21 cellular contexts compared by ENCODE assay signal in the genomic region with DNA sequence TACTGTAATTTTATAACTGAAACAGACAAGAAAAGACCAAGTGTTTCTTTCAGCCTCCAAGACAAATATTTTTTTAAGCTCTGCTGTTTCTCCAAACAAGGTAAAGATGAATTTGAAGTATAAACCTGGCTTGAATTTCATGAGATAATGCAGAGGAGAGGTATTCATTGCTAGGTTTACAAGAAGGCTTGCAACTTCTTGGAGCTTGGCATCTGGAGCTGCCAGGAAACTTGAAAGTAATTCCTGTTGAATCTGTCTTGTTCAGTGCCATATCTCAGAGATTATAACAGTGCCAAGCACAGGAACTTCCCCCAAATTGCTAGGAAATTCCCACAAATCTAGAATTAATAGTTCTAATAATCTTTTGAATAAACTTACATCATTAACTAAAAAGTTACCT.
"Had no signal": no experiment of that assay in that cellular context is flagged by ENCODE, and none has a peak within 500 bp of the region (broad histone marks: within the 10 kb centered on the region; RNA-seq: fewer than 3 reads in every experiment).

No MANE protein-coding gene starts in this region.

- H3K27me3 ChIP-seq: esophagus squamous epithelium, tibial nerve, uterus had no signal

- H3K9me3 ChIP-seq: esophagus squamous epithelium, mucosa of descending colon, uterus had no signal

- H3K36me3 ChIP-seq: esophagus squamous epithelium, tibial nerve, uterus had no signal

- H3K27ac Mint-ChIP-seq: activated CD4-positive, alpha-beta T cell treated with anti-CD3 and anti-CD28 coated beads, Interleukin-2, amount 10 ng/mL, durations not matched to agents 7 days and 5 days; activated naive CD8-positive, alpha-beta T cell; activated T-cell treated with anti-CD3 and anti-CD28 coated beads, Interleukin-2, amount 50 U/mL, for 72 hours; stimulated activated naive CD8-positive, alpha-beta T cell treated with anti-CD3 and anti-CD28 coated beads, Interleukin-15, Interleukin-2, amounts not matched to agents 100 ng/mL and 50 ng/mL, for 24 hours had no signal

- H3K27ac ChIP-seq: coronary artery, esophagus squamous epithelium, SK-N-MC, tibial nerve, uterus had no signal

- H3K4me3 Mint-ChIP-seq: activated CD4-positive, alpha-beta T cell treated with anti-CD3 and anti-CD28 coated beads, Interleukin-2, amount 10 ng/mL, durations not matched to agents 7 days and 5 days; activated naive CD8-positive, alpha-beta T cell; activated T-cell treated with anti-CD3 and anti-CD28 coated beads, Interleukin-2, amount 50 U/mL, for 72 hours; brain; naive thymus-derived CD8-positive, alpha-beta T cell; stimulated activated naive CD8-positive, alpha-beta T cell treated with anti-CD3 and anti-CD28 coated beads, Interleukin-15, Interleukin-2, amounts not matched to agents 100 ng/mL and 50 ng/mL, for 24 hours had no signal

- H3K4me3 ChIP-seq: coronary artery, esophagus squamous epithelium, mucosa of descending colon, SK-N-MC, tibial nerve, uterus had no signal

- ATAC-seq: activated T-cell treated with anti-CD3 and anti-CD28 coated beads, Interleukin-2, amount 50 U/mL, for 72 hours; mucosa of descending colon; naive thymus-derived CD8-positive, alpha-beta T cell had no signal

- DNase-seq: activated CD4-positive, alpha-beta T cell treated with anti-CD3 and anti-CD28 coated beads, Interleukin-2, amount 10 ng/mL, durations not matched to agents 7 days and 5 days; activated CD8-positive, alpha-beta memory T cell treated with anti-CD3 and anti-CD28 coated beads, Interleukin-2, amount 50 U/mL, for 48 hours; activated gamma-delta T cell; activated T-cell treated with anti-CD3 and anti-CD28 coated beads, Interleukin-2, amount 50 U/mL, for 72 hours; amniotic stem cell; caudate nucleus; esophagus squamous epithelium; mesenchymal stem cell; mucosa of descending colon; naive thymus-derived CD8-positive, alpha-beta T cell; retina; stimulated activated CD4-positive, alpha-beta T cell treated with anti-CD3 and anti-CD28 coated beads, Interleukin-12 subunit alpha, Interleukin-12 subunit beta, amount 100 ng/mL, for 4 hours; stimulated activated CD4-positive, alpha-beta T cell treated with anti-CD3 and anti-CD28 coated beads, Interleukin-1b, Interleukin-23, amount 100 ng/mL, for 48 hours; T1000; uterus had no signal

- H3K4me1 ChIP-seq: uterus had no signal

- H3K27me3 Mint-ChIP-seq: activated CD4-positive, alpha-beta T cell treated with anti-CD3 and anti-CD28 coated beads, Interleukin-2, amount 10 ng/mL, durations not matched to agents 7 days and 5 days; activated naive CD8-positive, alpha-beta T cell; brain; naive thymus-derived CD8-positive, alpha-beta T cell; stimulated activated naive CD8-positive, alpha-beta T cell treated with anti-CD3 and anti-CD28 coated beads, Interleukin-15, Interleukin-2, amounts not matched to agents 100 ng/mL and 50 ng/mL, for 24 hours had no signal
